ENCODE assay signal across 8 cellular contexts in the genomic region with DNA sequence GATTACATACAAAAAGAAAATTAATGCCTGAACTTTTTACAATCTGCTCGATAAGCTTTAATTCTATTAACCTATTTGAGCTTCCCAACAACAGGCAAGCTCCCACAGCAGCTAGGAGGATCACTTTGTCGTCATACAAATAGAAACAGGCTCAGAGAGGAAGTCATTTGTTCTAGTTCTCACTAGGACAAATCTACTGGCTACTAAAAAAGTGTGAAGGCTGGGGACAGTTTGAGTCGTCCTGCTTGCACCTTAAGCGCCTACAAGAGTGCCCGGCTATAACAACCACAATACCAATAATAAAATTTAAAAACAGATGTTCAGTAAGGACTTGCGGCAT. TPM values are rescaled to one million over a fixed set of nuclear protein-coding genes. Genes with fewer than 3 reads are reported as not detected.
A peak's percentile ranks its signal among the peaks of the same experiment; 100 is the strongest.
DNase-seq lines count a peak whose midpoint lies in the region; ATAC-seq lines count a peak whose summit lies in the region.

No MANE protein-coding gene starts in this region.

- H3K9me3 Mint-ChIP-seq in activated T-helper 2 cell treated with anti-CD3 and anti-CD28 coated beads, Interferon-gamma antibody, Interleukin-2, Interleukin-4, amounts not matched to agents 10 μg/mL and 5 μg/mL and 100 μg/mL, durations not matched to agents 14 hours and 24 hours and 36 hours: no peaks in the 10 kb centered on the region
- no peaks in the 10 kb centered on the region for H3K9me3 Mint-ChIP-seq in stimulated activated memory B cell treated with anti-CD40 and anti-IgM and Interleukin-4, amounts not matched to agents 10 μg/mL and 1 μg/mL and 100 μg/mL, for 72 hours

- no peaks in the 10 kb centered on the region for H3K9me3 ChIP-seq in iPS-15b (ENCODE audit: control insufficient read depth, insufficient read depth, low read length)

- H3K4me3 Mint-ChIP-seq in activated T-helper 2 cell treated with anti-CD3 and anti-CD28 coated beads, Interferon-gamma antibody, Interleukin-2, Interleukin-4, amounts not matched to agents 10 μg/mL and 5 μg/mL and 100 μg/mL, durations not matched to agents 14 hours and 24 hours and 36 hours (ENCODE audit: low read depth): peak overlapping the region; percentile 96
- H3K4me3 Mint-ChIP-seq in stimulated activated memory B cell treated with anti-CD40 and anti-IgM and Interleukin-4, amounts not matched to agents 10 μg/mL and 1 μg/mL and 100 μg/mL, for 72 hours: peak overlapping the region; percentile 97

- H3K27me3 ChIP-seq in iPS-15b (ENCODE audit: control insufficient read depth, insufficient read depth, low read length): no peaks in the 10 kb centered on the region

- peaks cover 6% of the 10 kb centered on the region for H3K4me1 ChIP-seq in iPS-15b (ENCODE audit: control insufficient read depth, insufficient read depth, low read length)

- DNase-seq in DMS53 (lab: John Stamatoyannopoulos, UW) (peak; percentile 87), DMS53 treated with DMSO at 0.1 percent for 48 hours (lab: John Stamatoyannopoulos, UW; ENCODE audit: unreplicated experiment) (no peak), KBM-7 (no peak)
- DNase-seq in activated T-helper 2 cell treated with anti-CD3 and anti-CD28 coated beads, Interferon-gamma antibody, Interleukin-2, Interleukin-4, amounts not matched to agents 10 μg/mL and 5 μg/mL and 100 μg/mL, durations not matched to agents 14 hours and 24 hours and 36 hours (ENCODE audit: low spot score): no peak

- H3K36me3 Mint-ChIP-seq in activated T-helper 2 cell treated with anti-CD3 and anti-CD28 coated beads, Interferon-gamma antibody, Interleukin-2, Interleukin-4, amounts not matched to agents 10 μg/mL and 5 μg/mL and 100 μg/mL, durations not matched to agents 14 hours and 24 hours and 36 hours (ENCODE audit: low read depth): peaks cover 26% of the 10 kb centered on the region
- H3K36me3 Mint-ChIP-seq in stimulated activated memory B cell treated with anti-CD40 and anti-IgM and Interleukin-4, amounts not matched to agents 10 μg/mL and 1 μg/mL and 100 μg/mL, for 72 hours: peaks cover 32% of the 10 kb centered on the region

- H3K9ac ChIP-seq in iPS-15b (ENCODE audit: low read depth, low read length): peak overlapping the region; percentile 70

- H3K36me3 ChIP-seq in iPS-15b (ENCODE audit: control insufficient read depth, insufficient read depth, low read length): no peaks in the 10 kb centered on the region

- H3K27me3 Mint-ChIP-seq in activated T-helper 2 cell treated with anti-CD3 and anti-CD28 coated beads, Interferon-gamma antibody, Interleukin-2, Interleukin-4, amounts not matched to agents 10 μg/mL and 5 μg/mL and 100 μg/mL, durations not matched to agents 14 hours and 24 hours and 36 hours (ENCODE audit: low read depth): no peaks in the 10 kb centered on the region
- H3K27me3 Mint-ChIP-seq in stimulated activated memory B cell treated with anti-CD40 and anti-IgM and Interleukin-4, amounts not matched to agents 10 μg/mL and 1 μg/mL and 100 μg/mL, for 72 hours: no peaks in the 10 kb centered on the region

- H3K4me1 Mint-ChIP-seq in activated T-helper 2 cell treated with anti-CD3 and anti-CD28 coated beads, Interferon-gamma antibody, Interleukin-2, Interleukin-4, amounts not matched to agents 10 μg/mL and 5 μg/mL and 100 μg/mL, durations not matched to agents 14 hours and 24 hours and 36 hours (ENCODE audit: low read depth): peaks cover 34% of the 10 kb centered on the region
- H3K4me1 Mint-ChIP-seq in stimulated activated memory B cell treated with anti-CD40 and anti-IgM and Interleukin-4, amounts not matched to agents 10 μg/mL and 1 μg/mL and 100 μg/mL, for 72 hours: peaks cover 49% of the 10 kb centered on the region

- H3K4me3 ChIP-seq in iPS-15b (ENCODE audit: low read depth, low read length): peak overlapping the region; percentile 77

- intact Hi-C loops in activated T-helper 2 cell treated with anti-CD3 and anti-CD28 coated beads, Interferon-gamma antibody, Interleukin-2, Interleukin-4, amounts not matched to agents 10 μg/mL and 5 μg/mL and 100 μg/mL, durations not matched to agents 14 hours and 24 hours and 36 hours (cut with micrococcal nuclease): loop anchor here (1.0 to 10.0 kb wide), 8 partner anchors 28 to 499 kb away; a partner anchor contains a TSS

- ATAC-seq in HG03460 (IDR thresholded peaks at IDR 0.05; ENCODE audit: unreplicated experiment) (peak; percentile 4), HG02884 (IDR thresholded peaks at IDR 0.05; ENCODE audit: unreplicated experiment) (no peak)
- peak; percentile 14 for ATAC-seq in stimulated activated memory B cell treated with anti-CD40 and anti-IgM and Interleukin-4, amounts not matched to agents 10 μg/mL and 1 μg/mL and 100 μg/mL, for 72 hours

- in situ Hi-C loops in KBM-7 (cut with MboI; ENCODE audit: low pct_unique_long_range_greater_than_20kb, low sequenced_read_pairs): no loop called here

- H3K27ac Mint-ChIP-seq in activated T-helper 2 cell treated with anti-CD3 and anti-CD28 coated beads, Interferon-gamma antibody, Interleukin-2, Interleukin-4, amounts not matched to agents 10 μg/mL and 5 μg/mL and 100 μg/mL, durations not matched to agents 14 hours and 24 hours and 36 hours: peak overlapping the region; percentile 91
- H3K27ac Mint-ChIP-seq in stimulated activated memory B cell treated with anti-CD40 and anti-IgM and Interleukin-4, amounts not matched to agents 10 μg/mL and 1 μg/mL and 100 μg/mL, for 72 hours: peak overlapping the region; percentile 97

RNA-seq across cellular contexts. Expression of a gene that starts 0.6 kb away (rescaled TPM):
- 51.3 and 53.1 TPM in 2 replicates for total RNA-seq in activated T-helper 2 cell treated with anti-CD3 and anti-CD28 coated beads, Interferon-gamma antibody, Interleukin-2, Interleukin-4, amounts not matched to agents 10 μg/mL and 5 μg/mL and 100 μg/mL, durations not matched to agents 14 hours and 24 hours and 36 hours

RNA-seq across cellular contexts. Expression of a gene that starts 12.9 kb away (rescaled TPM):
- not detected in 2 replicates for total RNA-seq in activated T-helper 2 cell treated with anti-CD3 and anti-CD28 coated beads, Interferon-gamma antibody, Interleukin-2, Interleukin-4, amounts not matched to agents 10 μg/mL and 5 μg/mL and 100 μg/mL, durations not matched to agents 14 hours and 24 hours and 36 hours

RNA-seq across cellular contexts. Expression of a gene that starts 31.8 kb away (rescaled TPM):
- 0.62 and 0.69 TPM in 2 replicates for total RNA-seq in activated T-helper 2 cell treated with anti-CD3 and anti-CD28 coated beads, Interferon-gamma antibody, Interleukin-2, Interleukin-4, amounts not matched to agents 10 μg/mL and 5 μg/mL and 100 μg/mL, durations not matched to agents 14 hours and 24 hours and 36 hours

RNA-seq across cellular contexts. Expression of a gene that starts 49.3 kb away (rescaled TPM):
- total RNA-seq in activated T-helper 2 cell treated with anti-CD3 and anti-CD28 coated beads, Interferon-gamma antibody, Interleukin-2, Interleukin-4, amounts not matched to agents 10 μg/mL and 5 μg/mL and 100 μg/mL, durations not matched to agents 14 hours and 24 hours and 36 hours: 149 and 151 TPM in 2 replicates

RNA-seq across cellular contexts. Expression of a gene that starts 50.3 kb away (rescaled TPM):
- total RNA-seq in activated T-helper 2 cell treated with anti-CD3 and anti-CD28 coated beads, Interferon-gamma antibody, Interleukin-2, Interleukin-4, amounts not matched to agents 10 μg/mL and 5 μg/mL and 100 μg/mL, durations not matched to agents 14 hours and 24 hours and 36 hours: 26.0 and 27.8 TPM in 2 replicates
